In the genomic region with DNA sequence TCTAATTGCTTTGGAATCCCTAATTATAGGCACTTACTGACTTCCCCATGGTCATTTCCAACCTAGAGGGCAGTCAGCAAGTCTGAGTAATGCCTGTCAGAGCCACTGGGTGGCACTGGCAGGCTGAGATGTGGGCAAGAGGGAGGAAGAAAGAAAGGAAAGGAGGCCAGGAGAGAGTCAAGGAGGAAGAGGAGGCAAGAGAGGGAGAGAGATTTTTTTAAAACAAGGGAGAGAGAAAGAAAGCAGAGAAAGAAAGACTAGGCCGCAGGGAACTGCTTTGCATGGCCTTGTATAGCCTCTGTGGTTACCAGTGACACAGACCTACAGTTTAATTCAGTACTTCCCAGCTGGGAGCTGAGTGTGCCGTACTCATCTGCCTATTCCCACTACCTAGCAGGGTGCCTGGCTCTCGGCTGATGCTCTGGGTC, we compare ENCODE assay signal across 8 cellular contexts.
DNase-seq lines count a peak whose midpoint lies in the region; ATAC-seq and TF ChIP-seq lines count a peak whose summit lies in the region.

No MANE protein-coding gene starts in this region.

- no peaks in the 10 kb centered on the region for H3K9me3 Mint-ChIP-seq in activated naive CD4-positive, alpha-beta T cell treated with anti-CD3 and anti-CD28 coated beads, Interleukin-2, amount 10 ng/mL, durations not matched to agents 7 days and 5 days

- DNase-seq in Ammon's horn (ENCODE audit: low spot score) (peak; percentile 80), RKO (ENCODE audit: low spot score) (peak; percentile 60), head of caudate nucleus (peak in 41 of 42 donors; percentile 27 to 84 (median 68)), pons (ENCODE audit: low spot score) (peak; percentile 84)
- peak; percentile 64 for DNase-seq in activated naive CD4-positive, alpha-beta T cell treated with anti-CD3 and anti-CD28 coated beads, Interleukin-2, amount 10 ng/mL, durations not matched to agents 7 days and 5 days

- H3K27ac Mint-ChIP-seq in activated naive CD4-positive, alpha-beta T cell treated with anti-CD3 and anti-CD28 coated beads, Interleukin-2, amount 10 ng/mL, durations not matched to agents 7 days and 5 days: no peak overlapping the region

- intact Hi-C loops in head of caudate nucleus (cut with DNase I): loop anchor here (10.0 kb wide), 3 partner anchors 221 to 561 kb away; a partner anchor contains a TSS

- no peak overlapping the region for H3K4me3 Mint-ChIP-seq in activated naive CD4-positive, alpha-beta T cell treated with anti-CD3 and anti-CD28 coated beads, Interleukin-2, amount 10 ng/mL, durations not matched to agents 7 days and 5 days

- no peak for TF ChIP-seq POLR2A in GM18505 (IDR thresholded peaks at IDR 0.05; ENCODE audit: borderline replicate concordance, extremely low read depth, insufficient read depth, insufficient read length)

- CTCF ChIA-PET in activated naive CD4-positive, alpha-beta T cell treated with anti-CD3 and anti-CD28 coated beads, Interleukin-2, amount 10 ng/mL, durations not matched to agents 7 days and 5 days (lab: Charles Lee): interaction anchor here (0.7 to 3.1 kb wide), 9 partner anchors 16 to 565 kb away, joined by 3 to 26 read pairs (median 9); no protein-coding TSS in a partner anchor

- H3K4me1 Mint-ChIP-seq in activated naive CD4-positive, alpha-beta T cell treated with anti-CD3 and anti-CD28 coated beads, Interleukin-2, amount 10 ng/mL, durations not matched to agents 7 days and 5 days: no peaks in the 10 kb centered on the region

- no peaks in the 10 kb centered on the region for H3K36me3 Mint-ChIP-seq in activated naive CD4-positive, alpha-beta T cell treated with anti-CD3 and anti-CD28 coated beads, Interleukin-2, amount 10 ng/mL, durations not matched to agents 7 days and 5 days

- ATAC-seq in GM18861 (IDR thresholded peaks at IDR 0.05; ENCODE audit: unreplicated experiment) (peak; percentile 68), HG03108 (IDR thresholded peaks at IDR 0.05; ENCODE audit: unreplicated experiment) (peak; percentile 53), GM18505 (IDR thresholded peaks at IDR 0.05; ENCODE audit: unreplicated experiment) (no peak)

- H3K27me3 Mint-ChIP-seq in activated naive CD4-positive, alpha-beta T cell treated with anti-CD3 and anti-CD28 coated beads, Interleukin-2, amount 10 ng/mL, durations not matched to agents 7 days and 5 days: peaks cover 8% of the 10 kb centered on the region
